In genomic region chr6:111605100-111605748, GRCh38 we compare ENCODE assay signal across 8 cellular contexts.
A peak's percentile ranks its signal among the peaks of the same experiment; 100 is the strongest.
DNase-seq lines count a peak whose midpoint lies in the region; ATAC-seq, FAIRE-seq and TF ChIP-seq lines count a peak whose summit lies in the region.

No MANE protein-coding gene starts in this region.

- H3K27ac ChIP-seq in iPS DF 6.9 (ENCODE audit: low read length), result no peak overlapping the region

- TF ChIP-seq CTCF in astrocyte of the spinal cord (IDR thresholded peaks at IDR 0.05; ENCODE audit: low read depth, low read length) (no peak), retinal pigment epithelial cell (conservative IDR thresholded peaks at IDR 0.05; ENCODE audit: low read depth, low read length) (no peak)

- H3K36me3 ChIP-seq in iPS DF 6.9 (ENCODE audit: control insufficient read depth, insufficient read depth, low read length), result no peaks in the 10 kb centered on the region

- in situ Hi-C loops in astrocyte of the spinal cord (cut with HindIII; ENCODE audit: low sequenced_read_pairs), result no loop called here

- WGBS in iPS DF 6.9 (ENCODE audit: insufficient coverage, insufficient read length), result no CpG with 5 or more reads among the region's 18 CpGs

- H3K4me3 ChIP-seq in astrocyte of the spinal cord (ENCODE audit: low read depth, low read length), result peak overlapping the region; percentile 61
- peak overlapping the region; percentile 51; the same call in 1 of the 2 replicates for H3K4me3 ChIP-seq in iPS DF 6.9 (ENCODE audit: low read length)
- peak overlapping the region; percentile 72 for H3K4me3 ChIP-seq in retinal pigment epithelial cell (ENCODE audit: low read length)

- no peaks in the 10 kb centered on the region for H3K9me3 ChIP-seq in iPS DF 6.9 (ENCODE audit: control insufficient read depth, insufficient read depth, low read length)

- H3K27me3 ChIP-seq in iPS DF 6.9 (ENCODE audit: control insufficient read depth, insufficient read depth, low read length), result no peaks in the 10 kb centered on the region

- peaks cover 7% of the 10 kb centered on the region; the same call in 1 of the 2 replicates for H3K4me1 ChIP-seq in iPS DF 6.9 (ENCODE audit: control insufficient read depth, insufficient read depth, low read length)

- peak; percentile 78 to 83 for DNase-seq in AML-193 (lab: John Stamatoyannopoulos, UW)
- DNase-seq in RCC 7860 (ENCODE audit: low spot score), result peak; percentile 31
- peak; percentile 88 for DNase-seq in astrocyte of the spinal cord (ENCODE audit: low read depth, low spot score)
- DNase-seq in iPS DF 6.9 (ENCODE audit: low read depth, low spot score), result no peak
- DNase-seq in retinal pigment epithelial cell (ENCODE audit: low read depth), result no peak
- no peak for DNase-seq in SW 1271 (lab: John Stamatoyannopoulos, UW)

- no peak for FAIRE-seq in RCC 7860 (lab: Jason Lieb, UNC)

- ATAC-seq in GM18873 (IDR thresholded peaks at IDR 0.05; ENCODE audit: low FRiP score, unreplicated experiment) (peak; percentile 37), HG03095 (IDR thresholded peaks at IDR 0.05; ENCODE audit: unreplicated experiment) (peak; percentile 31)

Comparison
In these comparisons a context has a peak if more than half of its experiments do, and no peak if none do; other contexts are left out.
1. DNase-seq: peak in AML-193 (2 of 2), RCC 7860 (single experiment) and astrocyte of the spinal cord (single experiment); none in iPS DF 6.9 (single experiment), retinal pigment epithelial cell (single experiment) and SW 1271 (0 of 2).
2. Peak in every context shown above with its lines, with median percentiles within 50 percentile points of each other: H3K4me3 ChIP-seq.